Comparison of ENCODE assay signal across 35 cellular contexts in the genomic region with DNA sequence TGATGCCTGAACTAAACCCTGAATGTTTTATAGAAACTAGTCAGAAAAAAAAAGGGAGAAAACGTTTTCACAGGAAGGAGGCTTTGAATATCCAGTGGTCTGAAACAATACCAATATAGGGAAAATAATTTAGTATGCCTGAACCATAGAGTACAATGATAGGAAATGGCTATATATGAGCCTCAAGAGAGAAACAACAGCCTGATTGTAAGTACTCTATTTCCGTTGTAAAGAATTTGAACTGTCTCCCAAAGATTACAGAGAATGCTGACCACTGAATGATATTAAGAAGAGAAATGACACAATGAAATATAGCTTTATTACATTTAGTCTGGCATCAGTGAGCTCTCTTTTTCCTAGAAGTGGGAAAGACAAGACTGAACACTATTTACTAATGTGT. TPM values are rescaled to one million over a fixed set of nuclear protein-coding genes. Genes with fewer than 3 reads are reported as not detected.
"Had no signal": no experiment of that assay in that cellular context is flagged by ENCODE, and none has a peak within 500 bp of the region (broad histone marks: within the 10 kb centered on the region; RNA-seq: fewer than 3 reads in every experiment).

No MANE protein-coding gene starts in this region.

- H3K9me3 ChIP-seq: esophagus squamous epithelium, gastrocnemius medialis, heart right ventricle had no signal

- H3K4me3 Mint-ChIP-seq: activated CD4-positive, alpha-beta memory T cell treated with anti-CD3 and anti-CD28 coated beads for 36 hours; activated CD4-positive, alpha-beta T cell treated with anti-CD3 and anti-CD28 coated beads for 36 hours; activated CD4-positive, alpha-beta T cell treated with anti-CD3 and anti-CD28 coated beads, Interleukin-2, amount 10 ng/mL, durations not matched to agents 24 days and 14 days; activated CD8-positive, alpha-beta memory T cell treated with anti-CD3 and anti-CD28 coated beads, Interleukin-2, amount 10 ng/mL, durations not matched to agents 7 days and 5 days; activated CD8-positive, alpha-beta T cell treated with anti-CD3 and anti-CD28 coated beads, Interleukin-2, amount 10 ng/mL, durations not matched to agents 7 days and 5 days; activated naive CD4-positive, alpha-beta T cell treated with anti-CD3 and anti-CD28 coated beads for 36 hours; activated naive CD4-positive, alpha-beta T cell treated with anti-CD3 and anti-CD28 coated beads, Interleukin-2, amount 50 U/mL, for 24 hours; activated naive CD8-positive, alpha-beta T cell treated with anti-CD3 and anti-CD28 coated beads for 36 hours; activated T-helper 1 cell treated with anti-CD3 and anti-CD28 coated beads, Interleukin-12 subunit alpha, Interleukin-12 subunit beta, Interleukin-2, Interleukin-4 antibody, amounts not matched to agents 30 ng/mL and 10 ng/mL and 1 ng/mL, durations not matched to agents 14 hours and 24 hours and 36 hours; central memory CD8-positive, alpha-beta T cell; dendritic cell treated with granulocyte-macrophage colony-stimulating factor and Interleukin-4, amounts not matched to agents 40 ng/mL and 50 ng/mL, for 4 days had no signal

- DNase-seq: activated CD4-positive, alpha-beta memory T cell treated with anti-CD3 and anti-CD28 coated beads for 36 hours; activated CD4-positive, alpha-beta T cell treated with anti-CD3 and anti-CD28 coated beads for 36 hours; activated CD4-positive, alpha-beta T cell treated with anti-CD3 and anti-CD28 coated beads, Interleukin-2, amount 10 ng/mL, durations not matched to agents 24 days and 14 days; activated CD4-positive, CD25-positive, alpha-beta regulatory T cell; activated CD4-positive, CD25-positive, alpha-beta regulatory T cell treated with anti-CD3 and anti-CD28 coated beads, Interleukin-2, amount 50 U/mL, for 72 hours; activated CD8-positive, alpha-beta memory T cell treated with anti-CD3 and anti-CD28 coated beads, Interleukin-2, amount 10 ng/mL, durations not matched to agents 7 days and 5 days; activated CD8-positive, alpha-beta memory T cell treated with anti-CD3 and anti-CD28 coated beads, Interleukin-2, amount 50 U/mL, for 4 hours; activated CD8-positive, alpha-beta T cell treated with anti-CD3 and anti-CD28 coated beads, Interleukin-2, amount 10 ng/mL, durations not matched to agents 7 days and 5 days; activated effector memory CD4-positive, alpha-beta T cell treated with anti-CD3 and anti-CD28 coated beads, Interleukin-2, amount 50 U/mL, for 16 hours; activated naive CD4-positive, alpha-beta T cell treated with anti-CD3 and anti-CD28 coated beads for 36 hours; activated naive CD8-positive, alpha-beta T cell treated with anti-CD3 and anti-CD28 coated beads for 36 hours; activated T-cell treated with anti-CD3 and anti-CD28 coated beads, Interleukin-2, amount 50 U/mL, for 1 hour; activated T-cell treated with anti-CD3 and anti-CD28 coated beads, Interleukin-2, amount 50 U/mL, for 48 hours; amniotic stem cell; anterior cingulate cortex; brain microvascular endothelial cell; effector CD8-positive, alpha-beta T cell; esophagus squamous epithelium; gastrocnemius medialis; heart right ventricle; T-helper 2 cell had no signal

- H3K9me3 Mint-ChIP-seq: activated CD4-positive, alpha-beta memory T cell treated with anti-CD3 and anti-CD28 coated beads for 36 hours; activated CD4-positive, alpha-beta T cell treated with anti-CD3 and anti-CD28 coated beads, Interleukin-2, amount 10 ng/mL, durations not matched to agents 24 days and 14 days; activated naive CD4-positive, alpha-beta T cell treated with anti-CD3 and anti-CD28 coated beads for 36 hours; activated naive CD4-positive, alpha-beta T cell treated with anti-CD3 and anti-CD28 coated beads, Interleukin-2, amount 50 U/mL, for 24 hours; activated naive CD8-positive, alpha-beta T cell treated with anti-CD3 and anti-CD28 coated beads for 36 hours; activated T-helper 1 cell treated with anti-CD3 and anti-CD28 coated beads, Interleukin-12 subunit alpha, Interleukin-12 subunit beta, Interleukin-2, Interleukin-4 antibody, amounts not matched to agents 30 ng/mL and 10 ng/mL and 1 ng/mL, durations not matched to agents 14 hours and 24 hours and 36 hours; activated T-helper 2 cell treated with anti-CD3 and anti-CD28 coated beads, Interferon-gamma antibody, Interleukin-2, Interleukin-4, amounts not matched to agents 10 μg/mL and 5 μg/mL and 100 μg/mL, durations not matched to agents 14 hours and 24 hours and 36 hours; central memory CD8-positive, alpha-beta T cell; dendritic cell treated with granulocyte-macrophage colony-stimulating factor and Interleukin-4, amounts not matched to agents 40 ng/mL and 50 ng/mL, for 4 days had no signal

- H3K36me3 ChIP-seq: brain microvascular endothelial cell, esophagus squamous epithelium, gastrocnemius medialis, heart right ventricle had no signal

- H3K27ac Mint-ChIP-seq: activated CD4-positive, alpha-beta memory T cell treated with anti-CD3 and anti-CD28 coated beads for 36 hours; activated CD4-positive, alpha-beta T cell treated with anti-CD3 and anti-CD28 coated beads for 36 hours; activated CD4-positive, alpha-beta T cell treated with anti-CD3 and anti-CD28 coated beads, Interleukin-2, amount 10 ng/mL, durations not matched to agents 24 days and 14 days; activated CD8-positive, alpha-beta memory T cell treated with anti-CD3 and anti-CD28 coated beads, Interleukin-2, amount 10 ng/mL, durations not matched to agents 7 days and 5 days; activated CD8-positive, alpha-beta T cell treated with anti-CD3 and anti-CD28 coated beads, Interleukin-2, amount 10 ng/mL, durations not matched to agents 7 days and 5 days; activated naive CD4-positive, alpha-beta T cell treated with anti-CD3 and anti-CD28 coated beads for 36 hours; activated naive CD4-positive, alpha-beta T cell treated with anti-CD3 and anti-CD28 coated beads, Interleukin-2, amount 50 U/mL, for 24 hours; activated naive CD8-positive, alpha-beta T cell treated with anti-CD3 and anti-CD28 coated beads for 36 hours; activated T-helper 1 cell treated with anti-CD3 and anti-CD28 coated beads, Interleukin-12 subunit alpha, Interleukin-12 subunit beta, Interleukin-2, Interleukin-4 antibody, amounts not matched to agents 30 ng/mL and 10 ng/mL and 1 ng/mL, durations not matched to agents 14 hours and 24 hours and 36 hours; activated T-helper 2 cell treated with anti-CD3 and anti-CD28 coated beads, Interferon-gamma antibody, Interleukin-2, Interleukin-4, amounts not matched to agents 10 μg/mL and 5 μg/mL and 100 μg/mL, durations not matched to agents 14 hours and 24 hours and 36 hours; dendritic cell treated with granulocyte-macrophage colony-stimulating factor and Interleukin-4, amounts not matched to agents 40 ng/mL and 50 ng/mL, for 4 days had no signal

- H3K27ac ChIP-seq: brain microvascular endothelial cell, coronary artery, epithelial cell of prostate, esophagus squamous epithelium had no signal

- ATAC-seq: activated CD4-positive, alpha-beta T cell treated with anti-CD3 and anti-CD28 coated beads for 36 hours; activated CD8-positive, alpha-beta memory T cell treated with anti-CD3 and anti-CD28 coated beads, Interleukin-2, amount 10 ng/mL, durations not matched to agents 7 days and 5 days; activated CD8-positive, alpha-beta T cell treated with anti-CD3 and anti-CD28 coated beads, Interleukin-2, amount 10 ng/mL, durations not matched to agents 7 days and 5 days; gastrocnemius medialis; heart right ventricle had no signal

- FAIRE-seq: astrocyte, bronchial epithelial cell, endometrium had no signal

- H3K36me3 Mint-ChIP-seq: activated CD4-positive, alpha-beta memory T cell treated with anti-CD3 and anti-CD28 coated beads for 36 hours; activated CD8-positive, alpha-beta memory T cell treated with anti-CD3 and anti-CD28 coated beads, Interleukin-2, amount 10 ng/mL, durations not matched to agents 7 days and 5 days; activated naive CD4-positive, alpha-beta T cell treated with anti-CD3 and anti-CD28 coated beads, Interleukin-2, amount 50 U/mL, for 24 hours; activated naive CD8-positive, alpha-beta T cell treated with anti-CD3 and anti-CD28 coated beads for 36 hours had no signal

- H3K27me3 Mint-ChIP-seq: activated naive CD4-positive, alpha-beta T cell treated with anti-CD3 and anti-CD28 coated beads, Interleukin-2, amount 50 U/mL, for 24 hours; central memory CD8-positive, alpha-beta T cell had no signal

- H3K4me1 ChIP-seq: gastrocnemius medialis had no signal

- H3K4me3 ChIP-seq: coronary artery, esophagus squamous epithelium, gastrocnemius medialis, heart right ventricle had no signal

- H3K27me3 ChIP-seq: brain microvascular endothelial cell, esophagus squamous epithelium, gastrocnemius medialis, heart right ventricle had no signal

RNA-seq across cellular contexts. Expression of a gene that starts 28.3 kb away (rescaled TPM):
- total RNA-seq: activated CD4-positive, alpha-beta memory T cell treated with anti-CD3 and anti-CD28 coated beads for 36 hours; activated CD4-positive, alpha-beta T cell treated with anti-CD3 and anti-CD28 coated beads for 36 hours; activated CD4-positive, alpha-beta T cell treated with anti-CD3 and anti-CD28 coated beads, Interleukin-2, amount 10 ng/mL, durations not matched to agents 24 days and 14 days; activated CD8-positive, alpha-beta memory T cell treated with anti-CD3 and anti-CD28 coated beads for 36 hours; activated CD8-positive, alpha-beta memory T cell treated with anti-CD3 and anti-CD28 coated beads, Interleukin-2, amount 10 ng/mL, durations not matched to agents 7 days and 5 days; activated CD8-positive, alpha-beta T cell treated with anti-CD3 and anti-CD28 coated beads, Interleukin-2, amount 10 ng/mL, durations not matched to agents 7 days and 5 days; activated naive CD4-positive, alpha-beta T cell treated with anti-CD3 and anti-CD28 coated beads for 36 hours; activated naive CD8-positive, alpha-beta T cell treated with anti-CD3 and anti-CD28 coated beads for 36 hours; activated T-helper 1 cell treated with anti-CD3 and anti-CD28 coated beads, Interleukin-12 subunit alpha, Interleukin-12 subunit beta, Interleukin-2, Interleukin-4 antibody, amounts not matched to agents 30 ng/mL and 10 ng/mL and 1 ng/mL, durations not matched to agents 14 hours and 24 hours and 36 hours; activated T-helper 2 cell treated with anti-CD3 and anti-CD28 coated beads, Interferon-gamma antibody, Interleukin-2, Interleukin-4, amounts not matched to agents 10 μg/mL and 5 μg/mL and 100 μg/mL, durations not matched to agents 14 hours and 24 hours and 36 hours; bronchial epithelial cell; cardiac septum; esophagus squamous epithelium; gastrocnemius medialis; glomerular endothelial cell; heart right ventricle; T-helper 1 cell treated with Interleukin-12 subunit alpha and Interleukin-12 subunit beta and Interleukin-4 antibody, amounts not matched to agents 30 ng/mL and 1 ng/mL, for 36 hours had no signal

RNA-seq across cellular contexts. Expression of a gene that starts 35.2 kb away (rescaled TPM):
- total RNA-seq: activated CD4-positive, alpha-beta memory T cell treated with anti-CD3 and anti-CD28 coated beads for 36 hours; activated CD4-positive, alpha-beta T cell treated with anti-CD3 and anti-CD28 coated beads for 36 hours; activated CD4-positive, alpha-beta T cell treated with anti-CD3 and anti-CD28 coated beads, Interleukin-2, amount 10 ng/mL, durations not matched to agents 24 days and 14 days; activated CD8-positive, alpha-beta memory T cell treated with anti-CD3 and anti-CD28 coated beads for 36 hours; activated CD8-positive, alpha-beta memory T cell treated with anti-CD3 and anti-CD28 coated beads, Interleukin-2, amount 10 ng/mL, durations not matched to agents 7 days and 5 days; activated CD8-positive, alpha-beta T cell treated with anti-CD3 and anti-CD28 coated beads, Interleukin-2, amount 10 ng/mL, durations not matched to agents 7 days and 5 days; activated naive CD4-positive, alpha-beta T cell treated with anti-CD3 and anti-CD28 coated beads for 36 hours; activated naive CD8-positive, alpha-beta T cell treated with anti-CD3 and anti-CD28 coated beads for 36 hours; activated T-helper 1 cell treated with anti-CD3 and anti-CD28 coated beads, Interleukin-12 subunit alpha, Interleukin-12 subunit beta, Interleukin-2, Interleukin-4 antibody, amounts not matched to agents 30 ng/mL and 10 ng/mL and 1 ng/mL, durations not matched to agents 14 hours and 24 hours and 36 hours; activated T-helper 2 cell treated with anti-CD3 and anti-CD28 coated beads, Interferon-gamma antibody, Interleukin-2, Interleukin-4, amounts not matched to agents 10 μg/mL and 5 μg/mL and 100 μg/mL, durations not matched to agents 14 hours and 24 hours and 36 hours; bronchial epithelial cell; T-helper 1 cell treated with Interleukin-12 subunit alpha and Interleukin-12 subunit beta and Interleukin-4 antibody, amounts not matched to agents 30 ng/mL and 1 ng/mL, for 36 hours had no signal
